Comparison of ENCODE assay signal across 29 cellular contexts in genomic region chr2:189524746-189525145, GRCh38.
"Had no signal": no experiment of that assay in that cellular context is flagged by ENCODE, and none has a peak within 500 bp of the region (broad histone marks: within the 10 kb centered on the region; RNA-seq: fewer than 3 reads in every experiment).

No MANE protein-coding gene starts in this region.

- H3K4me1 Mint-ChIP-seq: activated CD4-positive, alpha-beta T cell treated with anti-CD3 and anti-CD28 coated beads for 36 hours; activated CD4-positive, alpha-beta T cell treated with anti-CD3 and anti-CD28 coated beads, Interleukin-2, amount 10 ng/mL, durations not matched to agents 24 days and 14 days; activated CD8-positive, alpha-beta memory T cell treated with anti-CD3 and anti-CD28 coated beads, Interleukin-2, amount 10 ng/mL, durations not matched to agents 7 days and 5 days; activated naive CD4-positive, alpha-beta T cell treated with anti-CD3 and anti-CD28 coated beads, Interleukin-2, amount 50 U/mL, for 24 hours; activated naive CD8-positive, alpha-beta T cell treated with anti-CD3 and anti-CD28 coated beads for 36 hours; activated naive CD8-positive, alpha-beta T cell treated with anti-CD3 and anti-CD28 coated beads, Interleukin-2, amount 50 U/mL, for 24 hours had no signal

- H3K4me3 Mint-ChIP-seq: activated CD4-positive, alpha-beta memory T cell treated with anti-CD3 and anti-CD28 coated beads for 36 hours; activated CD4-positive, alpha-beta T cell treated with anti-CD3 and anti-CD28 coated beads for 36 hours; activated CD4-positive, alpha-beta T cell treated with anti-CD3 and anti-CD28 coated beads, Interleukin-2, amount 10 ng/mL, durations not matched to agents 24 days and 14 days; activated CD8-positive, alpha-beta memory T cell treated with anti-CD3 and anti-CD28 coated beads, Interleukin-2, amount 10 ng/mL, durations not matched to agents 7 days and 5 days; activated CD8-positive, alpha-beta T cell treated with anti-CD3 and anti-CD28 coated beads, Interleukin-2, amount 10 ng/mL, durations not matched to agents 7 days and 5 days; activated naive CD4-positive, alpha-beta T cell treated with anti-CD3 and anti-CD28 coated beads, Interleukin-2, amount 50 U/mL, for 24 hours; activated naive CD8-positive, alpha-beta T cell treated with anti-CD3 and anti-CD28 coated beads for 36 hours; activated naive CD8-positive, alpha-beta T cell treated with anti-CD3 and anti-CD28 coated beads, Interleukin-2, amount 50 U/mL, for 24 hours; activated T-cell treated with anti-CD3 and anti-CD28 coated beads, Interleukin-2, amount 50 U/mL, for 24 hours; activated T-cell treated with anti-CD3 and anti-CD28 coated beads, Interleukin-2, amount 50 U/mL, for 72 hours had no signal

- FAIRE-seq: colon, endometrium, endothelial cell of umbilical vein had no signal

- H3K9me3 Mint-ChIP-seq: activated CD4-positive, alpha-beta memory T cell treated with anti-CD3 and anti-CD28 coated beads for 36 hours; activated CD4-positive, alpha-beta T cell treated with anti-CD3 and anti-CD28 coated beads, Interleukin-2, amount 10 ng/mL, durations not matched to agents 24 days and 14 days; activated naive CD4-positive, alpha-beta T cell treated with anti-CD3 and anti-CD28 coated beads, Interleukin-2, amount 50 U/mL, for 24 hours; activated naive CD8-positive, alpha-beta T cell treated with anti-CD3 and anti-CD28 coated beads for 36 hours; activated naive CD8-positive, alpha-beta T cell treated with anti-CD3 and anti-CD28 coated beads, Interleukin-2, amount 50 U/mL, for 24 hours; activated T-cell treated with anti-CD3 and anti-CD28 coated beads, Interleukin-2, amount 50 U/mL, for 24 hours; activated T-cell treated with anti-CD3 and anti-CD28 coated beads, Interleukin-2, amount 50 U/mL, for 72 hours had no signal

- H3K27me3 ChIP-seq: adrenal gland, body of pancreas, gastrocnemius medialis had no signal

- DNase-seq: activated CD4-positive, alpha-beta memory T cell treated with anti-CD3 and anti-CD28 coated beads for 36 hours; activated CD4-positive, alpha-beta T cell treated with anti-CD3 and anti-CD28 coated beads for 36 hours; activated CD4-positive, alpha-beta T cell treated with anti-CD3 and anti-CD28 coated beads, Interleukin-2, amount 10 ng/mL, durations not matched to agents 24 days and 14 days; activated CD4-positive, CD25-positive, alpha-beta regulatory T cell; activated CD4-positive, CD25-positive, alpha-beta regulatory T cell treated with anti-CD3 and anti-CD28 coated beads, Interleukin-2, amount 50 U/mL, for 72 hours; activated CD8-positive, alpha-beta memory T cell treated with anti-CD3 and anti-CD28 coated beads, Interleukin-2, amount 10 ng/mL, durations not matched to agents 7 days and 5 days; activated CD8-positive, alpha-beta memory T cell treated with anti-CD3 and anti-CD28 coated beads, Interleukin-2, amount 50 U/mL, for 4 hours; activated CD8-positive, alpha-beta T cell treated with anti-CD3 and anti-CD28 coated beads, Interleukin-2, amount 10 ng/mL, durations not matched to agents 7 days and 5 days; activated effector memory CD4-positive, alpha-beta T cell treated with Interleukin-2 at 50 U/mL for 16 hours; activated gamma-delta T cell treated with Interleukin-2 at 50 U/mL for 16 hours; activated naive CD4-positive, alpha-beta T cell treated with Interleukin-2 at 50 U/mL for 16 hours; activated naive CD8-positive, alpha-beta T cell treated with anti-CD3 and anti-CD28 coated beads for 36 hours; activated naive CD8-positive, alpha-beta T cell treated with anti-CD3 and anti-CD28 coated beads, Interleukin-2, amount 50 U/mL, for 24 hours; activated T-cell treated with anti-CD3 and anti-CD28 coated beads, Interleukin-2, amount 50 U/mL, for 24 hours; activated T-cell treated with anti-CD3 and anti-CD28 coated beads, Interleukin-2, amount 50 U/mL, for 72 hours; adrenal gland; amygdala; aorta; body of pancreas; caudate nucleus; effector CD8-positive, alpha-beta T cell; foreskin fibroblast; gastrocnemius medialis; T-helper 2 cell had no signal

- H3K4me3 ChIP-seq: adrenal gland, body of pancreas, gastrocnemius medialis had no signal

- H3K36me3 ChIP-seq: adrenal gland, gastrocnemius medialis had no signal

- H3K9me3 ChIP-seq: adrenal gland, body of pancreas, gastrocnemius medialis had no signal

- H3K27me3 Mint-ChIP-seq: activated CD4-positive, alpha-beta T cell treated with anti-CD3 and anti-CD28 coated beads for 36 hours; activated CD8-positive, alpha-beta memory T cell treated with anti-CD3 and anti-CD28 coated beads, Interleukin-2, amount 10 ng/mL, durations not matched to agents 7 days and 5 days; activated naive CD4-positive, alpha-beta T cell treated with anti-CD3 and anti-CD28 coated beads, Interleukin-2, amount 50 U/mL, for 24 hours; activated naive CD8-positive, alpha-beta T cell treated with anti-CD3 and anti-CD28 coated beads for 36 hours; activated naive CD8-positive, alpha-beta T cell treated with anti-CD3 and anti-CD28 coated beads, Interleukin-2, amount 50 U/mL, for 24 hours; activated T-cell treated with anti-CD3 and anti-CD28 coated beads, Interleukin-2, amount 50 U/mL, for 24 hours had no signal

- H3K27ac ChIP-seq: adrenal gland, body of pancreas, epithelial cell of prostate, gastrocnemius medialis had no signal

- ATAC-seq: activated CD4-positive, alpha-beta T cell treated with anti-CD3 and anti-CD28 coated beads for 36 hours; activated CD8-positive, alpha-beta memory T cell treated with anti-CD3 and anti-CD28 coated beads, Interleukin-2, amount 10 ng/mL, durations not matched to agents 7 days and 5 days; activated CD8-positive, alpha-beta T cell treated with anti-CD3 and anti-CD28 coated beads, Interleukin-2, amount 10 ng/mL, durations not matched to agents 7 days and 5 days; activated naive CD8-positive, alpha-beta T cell treated with anti-CD3 and anti-CD28 coated beads, Interleukin-2, amount 50 U/mL, for 24 hours; activated T-cell treated with anti-CD3 and anti-CD28 coated beads, Interleukin-2, amount 50 U/mL, for 72 hours; body of pancreas; gastrocnemius medialis had no signal

- H3K36me3 Mint-ChIP-seq: activated CD4-positive, alpha-beta memory T cell treated with anti-CD3 and anti-CD28 coated beads for 36 hours; activated CD8-positive, alpha-beta memory T cell treated with anti-CD3 and anti-CD28 coated beads, Interleukin-2, amount 10 ng/mL, durations not matched to agents 7 days and 5 days; activated naive CD4-positive, alpha-beta T cell treated with anti-CD3 and anti-CD28 coated beads, Interleukin-2, amount 50 U/mL, for 24 hours; activated naive CD8-positive, alpha-beta T cell treated with anti-CD3 and anti-CD28 coated beads for 36 hours had no signal

- H3K27ac Mint-ChIP-seq: activated CD4-positive, alpha-beta memory T cell treated with anti-CD3 and anti-CD28 coated beads for 36 hours; activated CD4-positive, alpha-beta T cell treated with anti-CD3 and anti-CD28 coated beads for 36 hours; activated CD4-positive, alpha-beta T cell treated with anti-CD3 and anti-CD28 coated beads, Interleukin-2, amount 10 ng/mL, durations not matched to agents 24 days and 14 days; activated CD8-positive, alpha-beta memory T cell treated with anti-CD3 and anti-CD28 coated beads, Interleukin-2, amount 10 ng/mL, durations not matched to agents 7 days and 5 days; activated CD8-positive, alpha-beta T cell treated with anti-CD3 and anti-CD28 coated beads, Interleukin-2, amount 10 ng/mL, durations not matched to agents 7 days and 5 days; activated naive CD4-positive, alpha-beta T cell treated with anti-CD3 and anti-CD28 coated beads, Interleukin-2, amount 50 U/mL, for 24 hours; activated naive CD8-positive, alpha-beta T cell treated with anti-CD3 and anti-CD28 coated beads for 36 hours; activated naive CD8-positive, alpha-beta T cell treated with anti-CD3 and anti-CD28 coated beads, Interleukin-2, amount 50 U/mL, for 24 hours; activated T-cell treated with anti-CD3 and anti-CD28 coated beads, Interleukin-2, amount 50 U/mL, for 24 hours; activated T-cell treated with anti-CD3 and anti-CD28 coated beads, Interleukin-2, amount 50 U/mL, for 72 hours had no signal
